In genomic region chr3:48407542-48408099, GRCh38 we compare ENCODE assay signal across 20 cellular contexts. TPM values are rescaled to one million over a fixed set of nuclear protein-coding genes. Genes with fewer than 3 reads are reported as not detected.
A peak's percentile ranks its signal among the peaks of the same experiment; 100 is the strongest.
DNase-seq lines count a peak whose midpoint lies in the region; ATAC-seq and TF ChIP-seq lines count a peak whose summit lies in the region.
"Had no signal": no experiment of that assay in that cellular context is flagged by ENCODE, and none has a peak within 500 bp of the region (broad histone marks: within the 10 kb centered on the region; RNA-seq: fewer than 3 reads in every experiment).

No MANE protein-coding gene starts in this region.

- no peak for TF ChIP-seq EP300 in gastroesophageal sphincter (IDR thresholded peaks at IDR 0.05)

- CTCF ChIA-PET in activated naive CD4-positive, alpha-beta T cell treated with anti-CD3 and anti-CD28 coated beads for 36 hours (lab: Charles Lee), result interaction anchor here (0.6 to 11.9 kb wide), 7 partner anchors 15 to 192 kb away, joined by 3 to 162 read pairs (median 4); no protein-coding TSS in a partner anchor

- no peak overlapping the region for H3K4me3 Mint-ChIP-seq in activated naive CD4-positive, alpha-beta T cell treated with anti-CD3 and anti-CD28 coated beads for 36 hours
- H3K4me3 Mint-ChIP-seq: CD4-positive, alpha-beta T cell; mesothelial cell of epicardium; stimulated activated naive CD8-positive, alpha-beta T cell treated with anti-CD3 and anti-CD28 coated beads, Interleukin-15, amount 100 ng/mL, for 72 hours had no signal

- no peak overlapping the region for H3K4me3 ChIP-seq in H7 (ENCODE audit: insufficient read depth, low read depth, low read length)
- no peak overlapping the region for H3K4me3 ChIP-seq in gastroesophageal sphincter
- no peak overlapping the region for H3K4me3 ChIP-seq in stomach smooth muscle (ENCODE audit: low read length in 2 of 2)
- H3K4me3 ChIP-seq: colonic mucosa, right lobe of liver, SJCRH30 had no signal

- H3K9me3 ChIP-seq in gastroesophageal sphincter (no peaks in the 10 kb centered on the region), stomach smooth muscle (ENCODE audit: control insufficient read depth in 2 of 2, low read length in 2 of 2) (no peaks in the 10 kb centered on the region)
- H3K9me3 ChIP-seq: colonic mucosa, right lobe of liver, SJCRH30 had no signal

- no peak for TF ChIP-seq POLR2A in gastroesophageal sphincter (IDR thresholded peaks at IDR 0.05)

- no peak overlapping the region for H3K27ac Mint-ChIP-seq in activated naive CD4-positive, alpha-beta T cell treated with anti-CD3 and anti-CD28 coated beads for 36 hours
- H3K27ac Mint-ChIP-seq: CD4-positive, alpha-beta T cell; mesothelial cell of epicardium; stimulated activated naive CD8-positive, alpha-beta T cell treated with anti-CD3 and anti-CD28 coated beads, Interleukin-15, amount 100 ng/mL, for 72 hours had no signal

- intact Hi-C loops in activated naive CD4-positive, alpha-beta T cell treated with anti-CD3 and anti-CD28 coated beads for 36 hours (cut with micrococcal nuclease), result no loop called here

- peaks cover 64% of the 10 kb centered on the region for H3K36me3 ChIP-seq in H7 (replicated peaks; ENCODE audit: control insufficient read depth, insufficient read depth, low read length)
- H3K36me3 ChIP-seq in gastroesophageal sphincter, result peaks cover 0 to 96% of the 10 kb centered on the region in 2 donors
- peaks cover 50 to 77% of the 10 kb centered on the region in 2 donors for H3K36me3 ChIP-seq in stomach smooth muscle (ENCODE audit: control insufficient read depth in 2 of 2, insufficient read depth in 2 of 2, low read length in 2 of 2)

- no peak for TF ChIP-seq CTCF in gastroesophageal sphincter (IDR thresholded peaks at IDR 0.05)

- H3K9ac ChIP-seq in stomach smooth muscle (ENCODE audit: low read length in 2 of 2), result peak overlapping the region in 1 of 2 donors; percentile 21

- no peaks in the 10 kb centered on the region for H3K27me3 Mint-ChIP-seq in activated naive CD4-positive, alpha-beta T cell treated with anti-CD3 and anti-CD28 coated beads for 36 hours (ENCODE audit: low read depth)
- H3K27me3 Mint-ChIP-seq: CD4-positive, alpha-beta T cell; stimulated activated naive CD8-positive, alpha-beta T cell treated with anti-CD3 and anti-CD28 coated beads, Interleukin-15, amount 100 ng/mL, for 72 hours had no signal

- no peaks in the 10 kb centered on the region for H3K36me3 Mint-ChIP-seq in activated naive CD4-positive, alpha-beta T cell treated with anti-CD3 and anti-CD28 coated beads for 36 hours (ENCODE audit: low read depth)

- in situ Hi-C loops in ACHN (cut with HindIII; ENCODE audit: low pct_ligation_motif_present, low pct_unique_long_range_greater_than_20kb, low sequenced_read_pairs), result no loop called here

- no peaks in the 10 kb centered on the region for H3K9me3 Mint-ChIP-seq in activated naive CD4-positive, alpha-beta T cell treated with anti-CD3 and anti-CD28 coated beads for 36 hours
- H3K9me3 Mint-ChIP-seq: CD4-positive, alpha-beta T cell; mesothelial cell of epicardium; stimulated activated naive CD8-positive, alpha-beta T cell treated with anti-CD3 and anti-CD28 coated beads, Interleukin-15, amount 100 ng/mL, for 72 hours had no signal

- H3K27ac ChIP-seq in gastroesophageal sphincter (peak overlapping the region in 3 of 4 donors; percentile 45 to 93 (median 92)), stomach smooth muscle (ENCODE audit: low read length) (peak overlapping the region; percentile 96)
- H3K27ac ChIP-seq: colonic mucosa, right lobe of liver, SJCRH30, WERI-Rb-1 had no signal

- H3K4me1 Mint-ChIP-seq in activated naive CD4-positive, alpha-beta T cell treated with anti-CD3 and anti-CD28 coated beads for 36 hours (ENCODE audit: low read depth), result no peaks in the 10 kb centered on the region
- H3K4me1 Mint-ChIP-seq: mesothelial cell of epicardium; stimulated activated naive CD8-positive, alpha-beta T cell treated with anti-CD3 and anti-CD28 coated beads, Interleukin-15, amount 100 ng/mL, for 72 hours had no signal

- H3K27me3 ChIP-seq in H7 (ENCODE audit: control insufficient read depth, insufficient read depth, low read length) (no peaks in the 10 kb centered on the region), gastroesophageal sphincter (no peaks in the 10 kb centered on the region), stomach smooth muscle (ENCODE audit: control insufficient read depth in 1 of 2, insufficient read depth in 2 of 2, low read length in 2 of 2) (no peaks in the 10 kb centered on the region)
- H3K27me3 ChIP-seq: colonic mucosa, right lobe of liver, SJCRH30 had no signal

- peaks cover under 1 to 26% (median 1%) of the 10 kb centered on the region in 3 donors for H3K4me1 ChIP-seq in gastroesophageal sphincter
- peaks cover 5% of the 10 kb centered on the region for H3K4me1 ChIP-seq in stomach smooth muscle (ENCODE audit: control insufficient read depth, insufficient read depth, low read length)
- H3K4me1 ChIP-seq: colonic mucosa, right lobe of liver, SJCRH30 had no signal

- WGBS in gastroesophageal sphincter (ENCODE audit: low coverage in 1 of 2), 2 donors, result 57 to 83% methylated on average over 1 of the region's 8 CpGs

- peak; percentile 2 for DNase-seq in activated naive CD4-positive, alpha-beta T cell treated with anti-CD3 and anti-CD28 coated beads for 36 hours
- DNase-seq in activated naive CD4-positive, alpha-beta T cell (lab: John Stamatoyannopoulos, UW), result no peak
- peak; percentile 35 for DNase-seq in H7
- no peak for DNase-seq in ACHN
- DNase-seq: activated gamma-delta T cell treated with Interleukin-2 at 50 U/mL for 16 hours; CD4-positive, alpha-beta T cell; colonic mucosa; foreskin melanocyte; left cardiac atrium; NCI-H1092 treated with DMSO at 0.1 percent for 48 hours; NCI-H526 treated with DMSO at 0.1 percent for 48 hours; right lobe of liver; SJCRH30; WERI-Rb-1 had no signal

- ATAC-seq in gastroesophageal sphincter (no peak), HG03442 (IDR thresholded peaks at IDR 0.05; ENCODE audit: unreplicated experiment) (no peak), GM21825 (IDR thresholded peaks at IDR 0.05; ENCODE audit: unreplicated experiment) (no peak)
- ATAC-seq: left cardiac atrium; right lobe of liver; stimulated activated naive CD8-positive, alpha-beta T cell treated with anti-CD3 and anti-CD28 coated beads, Interleukin-15, amount 100 ng/mL, for 72 hours had no signal

RNA-seq across cellular contexts. Expression of gene PLXNB1, which starts 22.3 kb away (rescaled TPM):
- 1 to 10 TPM; 1.5 to 2.0 TPM for total RNA-seq in activated naive CD4-positive, alpha-beta T cell treated with anti-CD3 and anti-CD28 coated beads for 36 hours
- 46.5 and 65.7 TPM in 2 replicates for total RNA-seq in H7 (2014; rRNA removed; shearing (Covaris generic))
- 100 to 1,000 TPM; 125 to 186 (median 147) TPM for total RNA-seq in gastroesophageal sphincter

RNA-seq across cellular contexts. Expression of gene CCDC51, which starts 32.3 kb away (rescaled TPM):
- total RNA-seq in activated naive CD4-positive, alpha-beta T cell treated with anti-CD3 and anti-CD28 coated beads for 36 hours, result 10 to 100 TPM; 16.4 to 17.4 TPM
- 51.4 and 59.1 TPM in 2 replicates for total RNA-seq in H7 (2014; rRNA removed; shearing (Covaris generic))
- total RNA-seq in gastroesophageal sphincter, result 10 to 100 TPM; 10.2 to 32.6 (median 26.3) TPM

RNA-seq across cellular contexts. Expression of gene TMA7, which starts 32.4 kb away (rescaled TPM):
- total RNA-seq in activated naive CD4-positive, alpha-beta T cell treated with anti-CD3 and anti-CD28 coated beads for 36 hours, result 100 to 1,000 TPM; 319 to 353 TPM
- total RNA-seq in H7 (2014; rRNA removed; shearing (Covaris generic)), result 222 and 264 TPM in 2 replicates
- 100 to 1,000 TPM; 200 to 329 (median 260) TPM for total RNA-seq in gastroesophageal sphincter

RNA-seq across cellular contexts. Expression of gene FBXW12, which starts 35.6 kb away (rescaled TPM):
- total RNA-seq in activated naive CD4-positive, alpha-beta T cell treated with anti-CD3 and anti-CD28 coated beads for 36 hours, result not detected
- 0.07 and 0.67 TPM in 2 replicates for total RNA-seq in H7 (2014; rRNA removed; shearing (Covaris generic))
- not detected for total RNA-seq in gastroesophageal sphincter
- total RNA-seq: CD4-positive, alpha-beta T cell; colonic mucosa; left cardiac atrium; right lobe of liver had no signal

RNA-seq across cellular contexts. Expression of gene ATRIP, which starts 38.9 kb away (rescaled TPM):
- 10 to 100 TPM in 1 of 2 experiments, 1 to 10 TPM in 1; 8.9 to 10.0 TPM for total RNA-seq in activated naive CD4-positive, alpha-beta T cell treated with anti-CD3 and anti-CD28 coated beads for 36 hours
- 13.4 and 18.5 TPM in 2 replicates for total RNA-seq in H7 (2014; rRNA removed; shearing (Covaris generic))
- total RNA-seq in gastroesophageal sphincter, result 1 to 10 TPM; 3.0 to 6.8 (median 5.2) TPM

Comparison
In these comparisons a context has a peak if more than half of its experiments do, and no peak if none do; other contexts are left out.
1. DNase-seq: peak in activated naive CD4-positive, alpha-beta T cell treated with anti-CD3 and anti-CD28 coated beads for 36 hours (single experiment) and H7 (single experiment); none in activated naive CD4-positive, alpha-beta T cell (0 of 4) and ACHN (single experiment).
2. RNA of gene PLXNB1, which starts 22.3 kb away (total RNA-seq): 125 to 186 TPM in gastroesophageal sphincter and 46.5 to 65.7 TPM in H7; 1.5 to 2.0 TPM in activated naive CD4-positive, alpha-beta T cell treated with anti-CD3 and anti-CD28 coated beads for 36 hours; every median in the first group is over 10 times any median in the second.